Comparison of ENCODE assay signal across 1 cellular context in the genomic region with DNA sequence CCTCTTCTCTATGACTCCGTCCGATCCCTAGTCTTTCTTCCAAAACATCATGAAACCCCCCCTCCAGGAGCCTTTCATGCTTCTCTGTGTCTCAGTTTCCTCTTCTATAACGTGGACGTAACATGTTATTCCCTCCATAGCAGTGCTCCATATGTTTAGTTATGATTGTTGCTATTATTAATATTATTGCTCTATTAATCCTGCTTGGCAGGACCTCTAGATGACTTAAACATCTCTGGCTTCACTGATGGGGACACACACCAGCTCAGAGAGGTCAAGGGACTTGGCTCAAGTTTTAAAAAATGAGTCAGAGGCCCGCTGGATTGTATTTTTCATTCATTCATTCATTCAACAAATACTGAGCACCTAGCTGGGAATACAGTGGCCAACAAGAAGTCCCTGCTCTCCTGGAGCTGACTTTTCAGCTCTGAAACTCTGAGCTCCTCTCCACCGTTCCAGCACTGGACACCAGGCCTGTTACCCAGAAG.
A peak's percentile ranks its signal among the peaks of the same experiment; 100 is the strongest.
TF ChIP-seq lines count a peak whose summit lies in the region.

No MANE protein-coding gene starts in this region.

TF ChIP-seq in HepG2, 621 proteins besides CTCF, POLR2A, EP300 and RAD21 (continued from another document):
- TF ChIP-seq, protein P1, sequence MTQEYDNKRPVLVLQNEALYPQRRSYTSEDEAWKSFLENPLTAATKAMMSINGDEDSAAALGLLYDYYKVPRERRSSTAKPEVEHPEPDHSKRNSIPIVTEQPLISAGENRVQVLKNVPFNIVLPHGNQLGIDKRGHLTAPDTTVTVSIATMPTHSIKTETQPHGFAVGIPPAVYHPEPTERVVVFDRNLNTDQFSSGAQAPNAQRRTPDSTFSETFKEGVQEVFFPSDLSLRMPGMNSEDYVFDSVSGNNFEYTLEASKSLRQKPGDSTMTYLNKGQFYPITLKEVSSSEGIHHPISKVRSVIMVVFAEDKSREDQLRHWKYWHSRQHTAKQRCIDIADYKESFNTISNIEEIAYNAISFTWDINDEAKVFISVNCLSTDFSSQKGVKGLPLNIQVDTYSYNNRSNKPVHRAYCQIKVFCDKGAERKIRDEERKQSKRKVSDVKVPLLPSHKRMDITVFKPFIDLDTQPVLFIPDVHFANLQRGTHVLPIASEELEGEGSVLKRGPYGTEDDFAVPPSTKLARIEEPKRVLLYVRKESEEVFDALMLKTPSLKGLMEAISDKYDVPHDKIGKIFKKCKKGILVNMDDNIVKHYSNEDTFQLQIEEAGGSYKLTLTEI (CRISPR knock-in tag; conservative IDR thresholded peaks at IDR 0.05): no peak
- TF ChIP-seq SNAPC5 (CRISPR knock-in tag; IDR thresholded peaks at IDR 0.05; ENCODE audit: borderline replicate concordance): 0 out of 2 replicates have a peak, but pooled peaks have one; percentile 55
- TF ChIP-seq, protein P2, sequence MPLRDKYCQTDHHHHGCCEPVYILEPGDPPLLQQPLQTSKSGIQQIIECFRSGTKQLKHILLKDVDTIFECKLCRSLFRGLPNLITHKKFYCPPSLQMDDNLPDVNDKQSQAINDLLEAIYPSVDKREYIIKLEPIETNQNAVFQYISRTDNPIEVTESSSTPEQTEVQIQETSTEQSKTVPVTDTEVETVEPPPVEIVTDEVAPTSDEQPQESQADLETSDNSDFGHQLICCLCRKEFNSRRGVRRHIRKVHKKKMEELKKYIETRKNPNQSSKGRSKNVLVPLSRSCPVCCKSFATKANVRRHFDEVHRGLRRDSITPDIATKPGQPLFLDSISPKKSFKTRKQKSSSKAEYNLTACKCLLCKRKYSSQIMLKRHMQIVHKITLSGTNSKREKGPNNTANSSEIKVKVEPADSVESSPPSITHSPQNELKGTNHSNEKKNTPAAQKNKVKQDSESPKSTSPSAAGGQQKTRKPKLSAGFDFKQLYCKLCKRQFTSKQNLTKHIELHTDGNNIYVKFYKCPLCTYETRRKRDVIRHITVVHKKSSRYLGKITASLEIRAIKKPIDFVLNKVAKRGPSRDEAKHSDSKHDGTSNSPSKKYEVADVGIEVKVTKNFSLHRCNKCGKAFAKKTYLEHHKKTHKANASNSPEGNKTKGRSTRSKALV (CRISPR knock-in tag; IDR thresholded peaks at IDR 0.05): 0 out of 2 replicates have a peak, but pooled peaks have one; percentile 9
- no peak for TF ChIP-seq MTF2 (CRISPR knock-in tag; IDR thresholded peaks at IDR 0.05; ENCODE audit: borderline replicate concordance)
